25 cellular contexts compared by ENCODE assay signal in the genomic region with DNA sequence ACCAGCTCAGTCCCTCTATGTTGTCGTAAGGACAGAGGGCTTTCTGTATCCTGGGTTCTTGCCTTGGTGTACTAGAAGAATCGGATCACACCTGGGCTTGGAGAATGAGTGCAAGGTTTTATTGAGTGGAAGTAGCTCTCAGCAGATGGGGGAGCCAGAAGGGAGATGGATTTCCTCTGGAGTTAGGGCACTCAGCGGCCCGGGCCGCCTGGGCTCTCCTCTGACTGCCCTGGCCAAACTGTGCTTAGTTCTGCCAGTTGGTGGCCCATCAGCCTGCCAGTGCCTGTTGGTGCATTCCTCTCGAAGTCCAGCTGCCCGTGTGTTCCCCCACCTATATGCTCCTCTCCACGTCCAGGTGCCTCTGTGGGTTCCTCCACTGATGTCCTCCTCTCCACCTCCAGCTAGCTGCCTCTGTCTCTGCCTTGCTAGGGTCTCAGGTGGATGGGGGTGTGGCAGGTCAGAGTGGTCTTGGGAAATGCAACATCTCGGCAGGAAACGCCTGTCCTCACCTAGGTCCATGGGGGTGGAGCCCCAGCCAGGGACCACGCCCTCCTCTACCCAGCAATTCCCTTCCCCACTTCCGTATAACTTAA.
"Had no signal": no experiment of that assay in that cellular context is flagged by ENCODE, and none has a peak within 500 bp of the region (broad histone marks: within the 10 kb centered on the region; RNA-seq: fewer than 3 reads in every experiment).

No MANE protein-coding gene starts in this region.

- H3K79me2 ChIP-seq: hepatocyte had no signal

- DNase-seq: effector memory CD4-positive, alpha-beta T cell; foreskin keratinocyte; left cardiac atrium; mesenchymal stem cell; naive B cell; nucleus accumbens; stimulated activated CD4-positive, alpha-beta T cell treated with anti-CD3 and anti-CD28 coated beads, Interleukin-2, amount 100 ng/mL, for 24 hours; stimulated activated CD4-positive, alpha-beta T cell treated with anti-CD3 and anti-CD28 coated beads, Interleukin-4, amount 100 ng/mL, for 24 hours; stimulated activated naive CD4-positive, alpha-beta T cell treated with Interleukin-2 at 50 U/mL for 16 hours; stomach; thyroid gland had no signal

- H3K9me3 ChIP-seq: esophagus muscularis mucosa, gastroesophageal sphincter, heart left ventricle, left lung, mucosa of descending colon, prostate gland, right atrium auricular region, stomach, thyroid gland had no signal

- H3K36me3 ChIP-seq: esophagus muscularis mucosa, gastroesophageal sphincter, heart left ventricle, left lung, neural progenitor cell, prostate gland, right atrium auricular region, stomach, thyroid gland had no signal

- FAIRE-seq: colon, endothelial cell of umbilical vein had no signal

- H2AFZ ChIP-seq: hepatocyte, neural progenitor cell had no signal

- ATAC-seq: foreskin keratinocyte; gastroesophageal sphincter; heart left ventricle; left cardiac atrium; left lung; mucosa of descending colon; natural killer cell treated with Interleukin-12 subunit alpha and Interleukin-12 subunit beta and Interleukin-15 and Interleukin-18, amount 100 ng/mL, for 72 hours; sciatic nerve; stimulated activated effector memory CD8-positive, alpha-beta T cell treated with anti-CD3 and anti-CD28 coated beads, Interleukin-12 subunit alpha, Interleukin-12 subunit beta, amount 100 ng/mL, for 72 hours had no signal

- H3K4me3 ChIP-seq: esophagus muscularis mucosa, gastroesophageal sphincter, heart left ventricle, hepatocyte, left lung, mucosa of descending colon, neural progenitor cell, prostate gland, right atrium auricular region, stomach, thyroid gland had no signal

- H3K27me3 ChIP-seq: esophagus muscularis mucosa, gastroesophageal sphincter, heart left ventricle, hepatocyte, left lung, neural progenitor cell, right atrium auricular region, stomach, thyroid gland had no signal

- H3K4me2 ChIP-seq: hepatocyte, neural progenitor cell had no signal

- H3K4me1 ChIP-seq: foreskin keratinocyte, left lung, neural progenitor cell, prostate gland, right atrium auricular region, thyroid gland had no signal

- H3K27ac ChIP-seq: esophagus muscularis mucosa, foreskin keratinocyte, gastroesophageal sphincter, heart left ventricle, hepatocyte, left lung, neural progenitor cell, prostate gland, right atrium auricular region, stomach, thyroid gland had no signal

- H3K9ac ChIP-seq: neural progenitor cell had no signal
